ENCODE assay signal across 15 cellular contexts in genomic region chrX:116240446-116240845, GRCh38.
DNase-seq lines count a peak whose midpoint lies in the region; ATAC-seq, FAIRE-seq and TF ChIP-seq lines count a peak whose summit lies in the region.
"Had no signal": no experiment of that assay in that cellular context is flagged by ENCODE, and none has a peak within 500 bp of the region (broad histone marks: within the 10 kb centered on the region; RNA-seq: fewer than 3 reads in every experiment).

No MANE protein-coding gene starts in this region.

- TF ChIP-seq POLR2A in GM12892 (IDR thresholded peaks at IDR 0.05; ENCODE audit: low read depth, low read length) (no peak), erythroblast (IDR thresholded peaks at IDR 0.05; ENCODE audit: low read length) (no peak)

- dilution Hi-C loops in keratinocyte (cut with MboI; ENCODE audit: extremely low pct_ligation_motif_present, low sequenced_read_pairs), result no loop called here

- no peaks in the 10 kb centered on the region for H4K20me1 ChIP-seq in keratinocyte (ENCODE audit: control insufficient read depth, extremely low read depth, insufficient read depth, low read length)

- no peak overlapping the region for H3K9ac ChIP-seq in keratinocyte (ENCODE audit: control insufficient read depth, extremely low read depth, insufficient read depth, low read length)
- H3K9ac ChIP-seq: SK-N-SH had no signal

- H3K9me1 ChIP-seq in keratinocyte (ENCODE audit: control insufficient read depth, extremely low read depth, insufficient read depth, low read length), result no peaks in the 10 kb centered on the region

- peak; percentile 91 for DNase-seq in NCI-H1105 treated with DMSO at 0.1 percent for 48 hours (lab: John Stamatoyannopoulos, UW)
- DNase-seq in keratinocyte (ENCODE audit: low read depth, low spot score), result no peak
- DNase-seq in hippocampal formation (lab: John Stamatoyannopoulos, UW), result no peak
- DNase-seq in GM12892 (ENCODE audit: insufficient read length), result no peak
- no peak for DNase-seq in erythroblast (lab: John Stamatoyannopoulos, UW)
- DNase-seq: activated naive CD8-positive, alpha-beta T cell treated with anti-CD3 and anti-CD28 coated beads, Interleukin-2, amount 50 U/mL, for 24 hours; KG1; NCI-H524 treated with DMSO at 0.1 percent for 48 hours; retina; SK-N-SH; stimulated activated CD4-positive, alpha-beta T cell treated with anti-CD3 and anti-CD28 coated beads, Interleukin-2, amount 100 ng/mL, for 48 hours had no signal

- peak overlapping the region; percentile 81 for H3K4me2 ChIP-seq in keratinocyte (ENCODE audit: control insufficient read depth, extremely low read depth, insufficient read depth, low read depth, low read length)

- TF ChIP-seq CTCF in VCaP (conservative IDR thresholded peaks at IDR 0.05) (no peak), keratinocyte (optimal IDR thresholded peaks at IDR 0.05 in 1 of 3, IDR thresholded peaks at IDR 0.05 in 1 of 3, conservative IDR thresholded peaks at IDR 0.05 in 1 of 3; ENCODE audit: extremely low read depth in 1 of 3, insufficient read depth in 2 of 3, low read length in 3 of 3) (no peak)

- H3K79me2 ChIP-seq in ACC112 (ENCODE audit: control insufficient read depth, insufficient read depth, low read length, unreplicated experiment) (no peaks in the 10 kb centered on the region), keratinocyte (ENCODE audit: control insufficient read depth, insufficient read depth, low read length) (no peaks in the 10 kb centered on the region)

- H3K27me3 ChIP-seq in ACC112 (ENCODE audit: insufficient read depth, low read length) (no peaks in the 10 kb centered on the region), keratinocyte (ENCODE audit: control insufficient read depth, extremely low read depth, insufficient read depth, low read length) (no peaks in the 10 kb centered on the region)

- H2AFZ ChIP-seq in ACC112 (ENCODE audit: low read length, unreplicated experiment) (no peak overlapping the region), keratinocyte (ENCODE audit: control insufficient read depth, low read length) (no peak overlapping the region)

- peak overlapping the region; percentile 65 for H3K4me3 ChIP-seq in ACC112 (ENCODE audit: low read depth, low read length)
- H3K4me3 ChIP-seq in keratinocyte (ENCODE audit: control insufficient read depth in 2 of 3, extremely low read depth in 1 of 3, insufficient read depth in 2 of 3, low read depth in 1 of 3, low read length in 3 of 3), result peak overlapping the region in 2 of 3 experiments; percentile 24 to 32
- H3K4me3 ChIP-seq: GM12878 had no signal

- H3K27ac ChIP-seq in ACC112 (ENCODE audit: low read depth, low read length) (peak overlapping the region; percentile 70), VCaP (peak overlapping the region; percentile 76), keratinocyte (ENCODE audit: control insufficient read depth, insufficient read depth, low read length) (peak overlapping the region; percentile 54)

- H3K36me3 ChIP-seq in ACC112 (ENCODE audit: insufficient read depth, low read length) (no peaks in the 10 kb centered on the region), keratinocyte (ENCODE audit: control insufficient read depth in 2 of 2, extremely low read depth in 1 of 2, insufficient read depth in 2 of 2, low read length in 2 of 2) (no peaks in the 10 kb centered on the region)

- no peak for ATAC-seq in HG02623 (IDR thresholded peaks at IDR 0.05; ENCODE audit: unreplicated experiment)
- ATAC-seq: activated naive CD8-positive, alpha-beta T cell treated with anti-CD3 and anti-CD28 coated beads, Interleukin-2, amount 50 U/mL, for 24 hours; GM12878 had no signal

- FAIRE-seq in keratinocyte (lab: Jason Lieb, UNC) (no peak), GM12892 (lab: Jason Lieb, UNC) (no peak)
- FAIRE-seq: GM12878 had no signal

- H3K4me1 ChIP-seq in ACC112 (ENCODE audit: control insufficient read depth, insufficient read depth, low read length, unreplicated experiment) (peaks cover 22% of the 10 kb centered on the region), keratinocyte (ENCODE audit: control insufficient read depth, extremely low read depth, insufficient read depth, low read length) (peaks cover 35% of the 10 kb centered on the region)

- no peaks in the 10 kb centered on the region for H3K9me3 ChIP-seq in keratinocyte (ENCODE audit: control insufficient read depth, low read depth, low read length)
- H3K9me3 ChIP-seq: SK-N-SH had no signal
